ENCODE assay signal across 10 cellular contexts in genomic region chr16:27450836-27451341, GRCh38. TPM values are rescaled to one million over a fixed set of nuclear protein-coding genes. Genes with fewer than 3 reads are reported as not detected.
A peak's percentile ranks its signal among the peaks of the same experiment; 100 is the strongest.
DNase-seq lines count a peak whose midpoint lies in the region; ATAC-seq and TF ChIP-seq lines count a peak whose summit lies in the region.
"Had no signal": no experiment of that assay in that cellular context is flagged by ENCODE, and none has a peak within 500 bp of the region (broad histone marks: within the 10 kb centered on the region; RNA-seq: fewer than 3 reads in every experiment).

No MANE protein-coding gene starts in this region.

- H3K27ac Mint-ChIP-seq in CD4-positive, alpha-beta T cell, result peak overlapping the region; percentile 93
- H3K27ac Mint-ChIP-seq: dendritic cell treated with granulocyte-macrophage colony-stimulating factor and Interleukin-4, amounts not matched to agents 40 ng/mL and 50 ng/mL, for 4 days had no signal

- ATAC-seq in CD4-positive, alpha-beta T cell (ENCODE audit: poor library complexity), result no peak
- peak; percentile 62 for ATAC-seq in GM19324 (IDR thresholded peaks at IDR 0.05; ENCODE audit: low FRiP score, unreplicated experiment)
- no peak for ATAC-seq in HG03025 (IDR thresholded peaks at IDR 0.05; ENCODE audit: low FRiP score, unreplicated experiment)

- intact Hi-C loops in CD4-positive, alpha-beta T cell (cut with DNase I, micrococcal nuclease), result no loop called here

- H3K27me3 Mint-ChIP-seq in CD4-positive, alpha-beta T cell, result no peaks in the 10 kb centered on the region

- DNase-seq in CD4-positive, alpha-beta T cell, result no peak
- DNase-seq in HT1080 (ENCODE audit: low read depth) (peak; percentile 36), cardiac fibroblast (ENCODE audit: low read depth in 2 of 2) (peak; percentile 31 to 53), putamen (ENCODE audit: low spot score) (no peak), GM13976 (ENCODE audit: low spot score) (no peak)
- no peak for DNase-seq in activated CD4-positive, alpha-beta T cell treated with anti-CD3 and anti-CD28 coated beads, Interleukin-2, amount 50 U/mL, for 48 hours
- DNase-seq: GF-D8 had no signal

- peak overlapping the region; percentile 37 for H3K27ac ChIP-seq in CD4-positive, alpha-beta T cell (ENCODE audit: low read depth, low read length)

- H3K9me3 ChIP-seq in CD4-positive, alpha-beta T cell (ENCODE audit: control insufficient read depth, low read length), result no peaks in the 10 kb centered on the region

- in situ Hi-C loops in GM13976 (cut with MboI; ENCODE audit: low sequenced_read_pairs, unreplicated experiment), result loop anchor here (10.0 to 25.0 kb wide), 4 partner anchors 76 to 1614 kb away; no protein-coding TSS in a partner anchor

- no peak overlapping the region for H3K4me3 ChIP-seq in cardiac fibroblast (replicated peaks in 1 of 2; ENCODE audit: low read depth in 2 of 2, low read length in 2 of 2)

- POLR2A ChIA-PET in CD4-positive, alpha-beta T cell (lab: Charles Lee), result interaction anchor here (0.5 to 1.6 kb wide), 6 partner anchors 17 to 362 kb away, joined by 3 to 6 read pairs (median 3); no protein-coding TSS in a partner anchor

- TF ChIP-seq CTCF in CD4-positive, alpha-beta T cell (IDR thresholded peaks at IDR 0.05), result no peak
- TF ChIP-seq CTCF in cardiac fibroblast (IDR thresholded peaks at IDR 0.05; ENCODE audit: low read depth, low read length) (no peak), GM13976 (IDR thresholded peaks at IDR 0.05; ENCODE audit: borderline replicate concordance, control extremely low read depth, extremely low read depth, insufficient read depth, missing control alignments) (no peak)

- H3K4me3 Mint-ChIP-seq in CD4-positive, alpha-beta T cell, result peak overlapping the region; percentile 48
- H3K4me3 Mint-ChIP-seq: dendritic cell treated with granulocyte-macrophage colony-stimulating factor and Interleukin-4, amounts not matched to agents 40 ng/mL and 50 ng/mL, for 4 days had no signal

- CTCF ChIA-PET in CD4-positive, alpha-beta T cell (lab: Charles Lee), result interaction anchor here (0.9 to 2.6 kb wide), 7 partner anchors 9 to 281 kb away, joined by 3 to 12 read pairs (median 6); no protein-coding TSS in a partner anchor

- H3K9me3 Mint-ChIP-seq in CD4-positive, alpha-beta T cell, result no peaks in the 10 kb centered on the region

- H3K4me1 Mint-ChIP-seq in CD4-positive, alpha-beta T cell (ENCODE audit: low read depth), result peaks cover 80% of the 10 kb centered on the region

- H3K36me3 Mint-ChIP-seq in CD4-positive, alpha-beta T cell (ENCODE audit: low read depth), result peaks cover 48% of the 10 kb centered on the region

- H3K27me3 ChIP-seq in CD4-positive, alpha-beta T cell (ENCODE audit: control insufficient read depth, insufficient read depth, low read length), result no peaks in the 10 kb centered on the region

RNA-seq across cellular contexts. Expression of gene IL21R, which starts 48.9 kb away (rescaled TPM):
- total RNA-seq in CD4-positive, alpha-beta T cell, result 10 to 100 TPM; 34.5 to 34.8 TPM
- total RNA-seq in HT1080 (2014; rRNA removed; shearing (Covaris generic)), result 0.67 and 0.80 TPM in 2 replicates
- polyA plus RNA-seq in HT1080 (2015; cell fraction: cytosol; rRNA removed), result 2.5 TPM in 2 replicates
- polyA plus RNA-seq in HT1080 (2015; cell fraction: nucleus; rRNA removed), result 2.3 and 2.6 TPM in 2 replicates

Comparison
In these comparisons a context has a peak if more than half of its experiments do, and no peak if none do; other contexts are left out.
1. DNase-seq: peak in HT1080 (single experiment) and cardiac fibroblast (2 of 2); none in CD4-positive, alpha-beta T cell (0 of 10), putamen (single experiment), GM13976 (single experiment) and activated CD4-positive, alpha-beta T cell treated with anti-CD3 and anti-CD28 coated beads, Interleukin-2, amount 50 U/mL, for 48 hours (0 of 2).
2. RNA of gene IL21R, which starts 48.9 kb away (total RNA-seq): 34.5 to 34.8 TPM in CD4-positive, alpha-beta T cell; 0.67 to 0.80 TPM in HT1080; every median in the first group is over 10 times any median in the second.